ENCODE assay signal across 29 cellular contexts in genomic region chr16:2734844-2735243, GRCh38. TPM values are rescaled to one million over a fixed set of nuclear protein-coding genes. Genes with fewer than 3 reads are reported as not detected.
"Had no signal": no experiment of that assay in that cellular context is flagged by ENCODE, and none has a peak within 500 bp of the region (broad histone marks: within the 10 kb centered on the region; RNA-seq: fewer than 3 reads in every experiment).

No MANE protein-coding gene starts in this region.

- DNase-seq: cortex of kidney; effector CD8-positive, alpha-beta T cell; effector memory CD8-positive, alpha-beta T cell; endodermal cell; erythroblast; esophagus squamous epithelium; foreskin melanocyte; gastrocnemius medialis; glutamatergic neuron; head of caudate nucleus; heart right ventricle; hippocampal formation; left cardiac atrium; left lung; left ventricle myocardium superior; lower lobe of right lung; mesendoderm; midbrain; naive thymus-derived CD4-positive, alpha-beta T cell had no signal

- H3K9me3 Mint-ChIP-seq: dendritic cell treated with granulocyte-macrophage colony-stimulating factor and Interleukin-4, amounts not matched to agents 40 ng/mL and 50 ng/mL, for 4 days; effector memory CD8-positive, alpha-beta T cell; endodermal cell; naive thymus-derived CD4-positive, alpha-beta T cell had no signal

- H3K27ac ChIP-seq: epithelial cell of prostate, esophagus squamous epithelium, gastrocnemius medialis, heart right ventricle, left lung, lower lobe of right lung had no signal

- H3K36me3 Mint-ChIP-seq: naive thymus-derived CD4-positive, alpha-beta T cell had no signal

- H3K36me3 ChIP-seq: esophagus squamous epithelium, gastrocnemius medialis, heart right ventricle, left lung, lower lobe of right lung had no signal

- H3K4me3 ChIP-seq: esophagus squamous epithelium, gastrocnemius medialis, heart right ventricle, left lung, lower lobe of right lung had no signal

- H3K4me1 ChIP-seq: gastrocnemius medialis, heart right ventricle, left lung, lower lobe of right lung had no signal

- H3K4me1 Mint-ChIP-seq: endodermal cell; naive thymus-derived CD4-positive, alpha-beta T cell had no signal

- ATAC-seq: effector memory CD8-positive, alpha-beta T cell; esophagus mucosa; gastrocnemius medialis; heart right ventricle; left cardiac atrium; left lung; left ventricle myocardium superior; naive thymus-derived CD4-positive, alpha-beta T cell had no signal

- H3K4me3 Mint-ChIP-seq: dendritic cell treated with granulocyte-macrophage colony-stimulating factor and Interleukin-4, amounts not matched to agents 40 ng/mL and 50 ng/mL, for 4 days; effector memory CD8-positive, alpha-beta T cell; endodermal cell; naive thymus-derived CD4-positive, alpha-beta T cell had no signal

- H3K27ac Mint-ChIP-seq: dendritic cell treated with granulocyte-macrophage colony-stimulating factor and Interleukin-4, amounts not matched to agents 40 ng/mL and 50 ng/mL, for 4 days; effector memory CD8-positive, alpha-beta T cell; endodermal cell; naive thymus-derived CD4-positive, alpha-beta T cell had no signal

- H3K9me3 ChIP-seq: esophagus squamous epithelium, gastrocnemius medialis, heart right ventricle, left lung, lower lobe of right lung had no signal

RNA-seq across cellular contexts. Expression of gene PRSS33, which starts 52.5 kb away (rescaled TPM):
- total RNA-seq: dermis microvascular lymphatic vessel endothelial cell, esophagus mucosa, esophagus squamous epithelium, gastrocnemius medialis, glomerular endothelial cell, kidney epithelial cell, left cardiac atrium, left lung, left ventricle myocardium superior, lower leg skin, lower lobe of right lung, lung microvascular endothelial cell, mononuclear cell had no signal
- polyA plus RNA-seq: heart right ventricle; keratinocyte; naive thymus-derived CD4-positive, alpha-beta T cell had no signal
